21 cellular contexts compared by ENCODE assay signal in genomic region chr14:63283501-63284248, GRCh38. TPM values are rescaled to one million over a fixed set of nuclear protein-coding genes. Genes with fewer than 3 reads are reported as not detected.
DNase-seq lines count a peak whose midpoint lies in the region; ATAC-seq and TF ChIP-seq lines count a peak whose summit lies in the region.
"Had no signal": no experiment of that assay in that cellular context is flagged by ENCODE, and none has a peak within 500 bp of the region (broad histone marks: within the 10 kb centered on the region; RNA-seq: fewer than 3 reads in every experiment).

No MANE protein-coding gene starts in this region.

- H3K79me2 ChIP-seq in neural progenitor cell (ENCODE audit: low read depth): no peaks in the 10 kb centered on the region

- H3K9ac ChIP-seq in neural progenitor cell: no peak overlapping the region

- TF ChIP-seq CTCF in neural progenitor cell (IDR thresholded peaks at IDR 0.05) (no peak), type B pancreatic cell (conservative IDR thresholded peaks at IDR 0.05) (no peak)

- peaks cover 16% of the 10 kb centered on the region for H3K4me1 ChIP-seq in neural progenitor cell
- H3K4me1 ChIP-seq: ascending aorta, upper lobe of left lung had no signal

- peak; percentile 32 for ATAC-seq in HG02798 (IDR thresholded peaks at IDR 0.05; ENCODE audit: poor library complexity, unreplicated experiment)
- ATAC-seq: mucosa of descending colon had no signal

- H3K9me3 ChIP-seq in neural progenitor cell (ENCODE audit: low read depth): no peaks in the 10 kb centered on the region
- H3K9me3 ChIP-seq: ascending aorta, mucosa of descending colon, neutrophil, upper lobe of left lung had no signal

- H3K9me3 Mint-ChIP-seq in neural progenitor cell (no peaks in the 10 kb centered on the region), type B pancreatic cell (no peaks in the 10 kb centered on the region)
- H3K9me3 Mint-ChIP-seq: activated CD4-positive, alpha-beta T cell treated with anti-CD3 and anti-CD28 coated beads, Interleukin-2, amount 10 ng/mL, durations not matched to agents 7 days and 5 days; endodermal cell had no signal

- H3K27ac ChIP-seq in neural progenitor cell: no peak overlapping the region
- H3K27ac ChIP-seq: ascending aorta, neutrophil had no signal

- H3K27me3 Mint-ChIP-seq in neural progenitor cell (ENCODE audit: insufficient read depth, low read depth) (no peaks in the 10 kb centered on the region), type B pancreatic cell (no peaks in the 10 kb centered on the region)

- H3K36me3 Mint-ChIP-seq in neural progenitor cell (no peaks in the 10 kb centered on the region), type B pancreatic cell (no peaks in the 10 kb centered on the region)

- H3K4me2 ChIP-seq in neural progenitor cell: no peak overlapping the region

- DNase-seq in ELF-1 (ENCODE audit: low read depth, low spot score) (peak; percentile 17), amniotic epithelial cell (ENCODE audit: low read depth) (peak; percentile 18), neural progenitor cell (ENCODE audit: low spot score) (no peak), ecto neural progenitor cell (ENCODE audit: low spot score) (no peak), type B pancreatic cell (ENCODE audit: extremely low spot score, unreplicated experiment) (no peak), SW 1271 (lab: John Stamatoyannopoulos, UW) (no peak), SHP77 (lab: John Stamatoyannopoulos, UW) (no peak)
- DNase-seq: activated CD4-positive, alpha-beta T cell treated with anti-CD3 and anti-CD28 coated beads, Interleukin-2, amount 10 ng/mL, durations not matched to agents 7 days and 5 days; activated naive CD4-positive, alpha-beta T cell; DND-41; endodermal cell; H7; kidney glomerular epithelial cell; mucosa of descending colon; NCI-H2081 treated with DMSO at 0.1 percent for 48 hours; stimulated activated naive CD4-positive, alpha-beta T cell treated with Interleukin-2 at 50 U/mL for 16 hours; upper lobe of left lung had no signal

- no peaks in the 10 kb centered on the region for H4K20me1 ChIP-seq in neural progenitor cell (ENCODE audit: low read depth)

- H3K4me3 ChIP-seq in neural progenitor cell: no peak overlapping the region
- H3K4me3 ChIP-seq: ascending aorta, mucosa of descending colon, upper lobe of left lung had no signal

- H3K36me3 ChIP-seq in neural progenitor cell: no peaks in the 10 kb centered on the region
- H3K36me3 ChIP-seq: neutrophil had no signal

- no peaks in the 10 kb centered on the region for H3K4me1 Mint-ChIP-seq in neural progenitor cell
- no peaks in the 10 kb centered on the region for H3K4me1 Mint-ChIP-seq in type B pancreatic cell (ENCODE audit: unreplicated experiment)
- H3K4me1 Mint-ChIP-seq: activated CD4-positive, alpha-beta T cell treated with anti-CD3 and anti-CD28 coated beads, Interleukin-2, amount 10 ng/mL, durations not matched to agents 7 days and 5 days; endodermal cell had no signal

- H3K4me3 Mint-ChIP-seq in neural progenitor cell: no peak overlapping the region
- H3K4me3 Mint-ChIP-seq in type B pancreatic cell: no peak overlapping the region
- H3K4me3 Mint-ChIP-seq: activated CD4-positive, alpha-beta T cell treated with anti-CD3 and anti-CD28 coated beads, Interleukin-2, amount 10 ng/mL, durations not matched to agents 7 days and 5 days; endodermal cell had no signal

- H3K27ac Mint-ChIP-seq in neural progenitor cell (no peak overlapping the region), type B pancreatic cell (no peak overlapping the region)
- H3K27ac Mint-ChIP-seq: activated CD4-positive, alpha-beta T cell treated with anti-CD3 and anti-CD28 coated beads, Interleukin-2, amount 10 ng/mL, durations not matched to agents 7 days and 5 days; endodermal cell had no signal

- no peaks in the 10 kb centered on the region for H3F3A ChIP-seq in neural progenitor cell (ENCODE audit: low read depth)

- H2AFZ ChIP-seq in neural progenitor cell (replicated peaks): peak overlapping the region; percentile 38

- H3K27me3 ChIP-seq in neural progenitor cell: no peaks in the 10 kb centered on the region
- H3K27me3 ChIP-seq: ascending aorta, upper lobe of left lung had no signal

RNA-seq across cellular contexts. Expression of gene GPHB5, which starts 35.1 kb away (rescaled TPM):
- total RNA-seq in neural progenitor cell (ENCODE audit: low replicate concordance) (not detected in 2 replicates), type B pancreatic cell (ENCODE audit: low replicate concordance) (not detected in 2 replicates)
- total RNA-seq: activated CD4-positive, alpha-beta T cell treated with anti-CD3 and anti-CD28 coated beads, Interleukin-2, amount 10 ng/mL, durations not matched to agents 7 days and 5 days; ascending aorta; chondrocyte; endodermal cell; H7; mucosa of descending colon; upper lobe of left lung had no signal

Comparison
In these comparisons a context has a peak if more than half of its experiments do, and no peak if none do; other contexts are left out.
1. DNase-seq: peak in ELF-1 (single experiment) and amniotic epithelial cell (single experiment); none in neural progenitor cell (single experiment), ecto neural progenitor cell (single experiment), type B pancreatic cell (single experiment), SW 1271 (0 of 2) and SHP77 (0 of 2).